Comparison of ENCODE assay signal across 8 cellular contexts in the genomic region with DNA sequence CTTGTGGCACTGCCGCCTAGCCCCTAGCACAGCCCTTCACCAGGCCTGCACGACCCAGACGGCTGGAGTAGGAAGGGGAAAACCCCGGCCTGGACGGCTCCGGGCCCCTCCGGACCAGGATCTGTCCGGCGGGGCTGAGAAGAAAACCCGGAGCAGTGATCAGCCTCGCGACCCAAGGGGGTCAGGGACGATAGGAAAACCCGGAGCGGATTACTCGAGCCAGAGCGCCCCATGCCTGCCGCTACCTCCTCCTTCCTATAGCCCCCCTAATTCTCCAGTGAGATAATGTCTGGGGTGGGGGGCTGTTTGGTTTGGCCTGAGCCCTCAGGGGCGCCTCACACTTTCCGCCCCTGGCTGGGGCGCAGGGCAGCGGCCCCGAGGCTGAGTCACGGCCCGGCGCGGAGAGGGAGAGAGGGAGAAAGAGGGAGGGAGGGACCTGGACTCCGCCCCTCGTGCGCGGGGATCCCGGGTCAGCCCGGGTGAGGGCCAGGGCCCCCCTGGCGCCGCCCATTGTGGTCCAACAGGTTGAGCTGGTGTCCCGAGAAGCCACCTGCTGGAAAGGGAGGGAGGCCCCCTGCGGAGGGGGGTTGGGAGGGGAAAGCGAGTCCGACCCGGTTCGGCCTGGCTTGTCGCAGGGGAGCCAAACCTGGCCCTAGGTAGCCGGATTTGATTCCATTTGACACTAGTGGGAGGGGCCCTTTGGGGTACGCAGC. TPM values are rescaled to one million over a fixed set of nuclear protein-coding genes. Genes with fewer than 3 reads are reported as not detected.
DNase-seq lines count a peak whose midpoint lies in the region; ATAC-seq and TF ChIP-seq lines count a peak whose summit lies in the region.

No MANE protein-coding gene starts in this region.

- H3K4me1 ChIP-seq in Peyer's patch (peaks cover 0 to 35% (median 23%) of the 10 kb centered on the region in 4 donors), muscle layer of colon (ENCODE audit: insufficient read depth, low read length) (peaks cover 26% of the 10 kb centered on the region)

- H3K9me3 ChIP-seq in Peyer's patch (no peaks in the 10 kb centered on the region), muscle layer of colon (ENCODE audit: low read length) (no peaks in the 10 kb centered on the region)

- H3K27ac Mint-ChIP-seq in Calu3 (ENCODE audit: unreplicated experiment), result peak overlapping the region; percentile 93
- H3K27ac Mint-ChIP-seq in activated T-cell treated with anti-CD3 and anti-CD28 coated beads, Interleukin-2, amount 50 U/mL, for 72 hours, result peak overlapping the region; percentile 86

- peak; percentile 95 to 98 for TF ChIP-seq POLR2A in Peyer's patch (IDR thresholded peaks at IDR 0.05)

- no peaks in the 10 kb centered on the region for H3K9me3 Mint-ChIP-seq in Calu3 (ENCODE audit: low read depth, unreplicated experiment)
- no peaks in the 10 kb centered on the region for H3K9me3 Mint-ChIP-seq in activated T-cell treated with anti-CD3 and anti-CD28 coated beads, Interleukin-2, amount 50 U/mL, for 72 hours

- CTCF ChIA-PET in Calu3 (lab: Charles Lee), result interaction anchor here (0.6 to 2.4 kb wide), 8 partner anchors 9 to 138 kb away, joined by 3 to 15 read pairs (median 4); a partner anchor contains a TSS

- TF ChIP-seq CTCF in Calu3 (IDR thresholded peaks at IDR 0.05; ENCODE audit: unreplicated experiment), result no peak
- peak in 3 of 6 experiments; percentile 25 to 38 (median 34) for TF ChIP-seq CTCF in Peyer's patch (IDR thresholded peaks at IDR 0.05)

- H3K4me1 Mint-ChIP-seq in Calu3 (ENCODE audit: low read depth, unreplicated experiment), result peaks cover 48% of the 10 kb centered on the region
- peaks cover 41% of the 10 kb centered on the region for H3K4me1 Mint-ChIP-seq in activated T-cell treated with anti-CD3 and anti-CD28 coated beads, Interleukin-2, amount 50 U/mL, for 72 hours (ENCODE audit: low read depth)

- peak; percentile 100 for DNase-seq in Calu3
- DNase-seq in KG1 (lab: John Stamatoyannopoulos, UW), result peak; percentile 93
- DNase-seq in Peyer's patch, result peak; percentile 84 to 99 (median 96)
- peak; percentile 94 to 96 for DNase-seq in activated T-cell treated with anti-CD3 and anti-CD28 coated beads, Interleukin-2, amount 50 U/mL, for 72 hours
- DNase-seq in stimulated activated CD8-positive, alpha-beta memory T cell treated with anti-CD3 and anti-CD28 coated beads, Interleukin-7, amount 100 ng/mL, for 24 hours (ENCODE audit: low read depth), result peak; percentile 62

- peaks cover 66% of the 10 kb centered on the region for H3K36me3 Mint-ChIP-seq in Calu3 (ENCODE audit: insufficient read depth, unreplicated experiment)
- peaks cover 11 to 13% of the 10 kb centered on the region in 2 donors for H3K36me3 Mint-ChIP-seq in activated T-cell treated with anti-CD3 and anti-CD28 coated beads, Interleukin-2, amount 50 U/mL, for 72 hours (ENCODE audit: insufficient read depth in 2 of 2)

- H3K36me3 ChIP-seq in Peyer's patch (no peaks in the 10 kb centered on the region), muscle layer of colon (ENCODE audit: insufficient read depth, low read length) (no peaks in the 10 kb centered on the region)

- peak overlapping the region; percentile 96 for H3K9ac ChIP-seq in muscle layer of colon (ENCODE audit: low read length)

- peak overlapping the region; percentile 94 to 99 (median 96) for H3K27ac ChIP-seq in Peyer's patch
- peak overlapping the region; percentile 98 for H3K27ac ChIP-seq in muscle layer of colon (ENCODE audit: low read depth, low read length)

- intact Hi-C loops in Calu3 (cut with micrococcal nuclease; ENCODE audit: unreplicated experiment), result loop anchor here (1.0 to 10.0 kb wide), 2 partner anchors 27 to 54 kb away; a partner anchor contains a TSS

- no TSS peak for BruUV-seq in Calu3 (replicated peaks; lab: Mats Ljungman, UMichigan)

- H3K4me3 ChIP-seq in Peyer's patch, result peak overlapping the region; percentile 70 to 91 (median 83)
- peak overlapping the region; percentile 86 to 97 for H3K4me3 ChIP-seq in muscle layer of colon (ENCODE audit: low read depth in 1 of 2, low read length in 2 of 2)

- H3K27me3 Mint-ChIP-seq in Calu3 (ENCODE audit: unreplicated experiment), result no peaks in the 10 kb centered on the region
- no peaks in the 10 kb centered on the region for H3K27me3 Mint-ChIP-seq in activated T-cell treated with anti-CD3 and anti-CD28 coated beads, Interleukin-2, amount 50 U/mL, for 72 hours (ENCODE audit: low read depth)

- ATAC-seq in GM21528 (IDR thresholded peaks at IDR 0.05; ENCODE audit: low FRiP score, unreplicated experiment) (peak; percentile 33), esophagus mucosa (peak; percentile 79)
- peak; percentile 61 to 62 for ATAC-seq in activated T-cell treated with anti-CD3 and anti-CD28 coated beads, Interleukin-2, amount 50 U/mL, for 72 hours (replicated peaks in 1 of 2)

- H3K4me3 Mint-ChIP-seq in Calu3 (ENCODE audit: low read depth, unreplicated experiment), result peak overlapping the region; percentile 94
- H3K4me3 Mint-ChIP-seq in activated T-cell treated with anti-CD3 and anti-CD28 coated beads, Interleukin-2, amount 50 U/mL, for 72 hours, result peak overlapping the region; percentile 94 to 98

- H3K27me3 ChIP-seq in Peyer's patch, result no peaks in the 10 kb centered on the region
- no peaks in the 10 kb centered on the region for H3K27me3 ChIP-seq in muscle layer of colon (ENCODE audit: control insufficient read depth in 1 of 2, insufficient read depth in 2 of 2, low read length in 2 of 2)

RNA-seq across cellular contexts. Expression of a gene that starts 1.7 kb away (rescaled TPM):
- 64.7 and 64.9 TPM in 2 replicates for total RNA-seq in Calu3 (2022)
- total RNA-seq in Peyer's patch, result 100 to 1,000 TPM in 3 of 4 donors, 10 to 100 TPM in 1; 35.5 to 412 (median 346) TPM
- 100 to 1,000 TPM; 129 to 141 TPM for total RNA-seq in activated T-cell treated with anti-CD3 and anti-CD28 coated beads, Interleukin-2, amount 50 U/mL, for 72 hours
- total RNA-seq in esophagus mucosa, result 132 TPM

RNA-seq across cellular contexts. Expression of a gene that starts 7.5 kb away (rescaled TPM):
- total RNA-seq in Calu3 (2022), result 1.1 and 1.5 TPM in 2 replicates
- not detected for total RNA-seq in Peyer's patch
- 1 to 10 TPM in 1 of 2 donors, under 1 TPM in 1; 0.65 to 2.3 TPM for total RNA-seq in activated T-cell treated with anti-CD3 and anti-CD28 coated beads, Interleukin-2, amount 50 U/mL, for 72 hours
- total RNA-seq in esophagus mucosa, result not detected

RNA-seq across cellular contexts. Expression of a gene that starts 17.7 kb away (rescaled TPM):
- total RNA-seq in Calu3 (2022) (74.3 and 75.1 TPM in 2 replicates), Peyer's patch (10 to 100 TPM; 29.7 to 50.3 (median 46.3) TPM), esophagus mucosa (29.6 TPM)
- total RNA-seq in activated T-cell treated with anti-CD3 and anti-CD28 coated beads, Interleukin-2, amount 50 U/mL, for 72 hours, result 10 to 100 TPM; 45.5 to 55.1 TPM

RNA-seq across cellular contexts. Expression of a gene that starts 26.4 kb away (rescaled TPM):
- total RNA-seq in Calu3 (2022) (182 and 230 TPM in 2 replicates), Peyer's patch (10 to 100 TPM; 20.3 to 39.1 (median 26.5) TPM), esophagus mucosa (74.5 TPM)
- 100 to 1,000 TPM; 251 to 304 TPM for total RNA-seq in activated T-cell treated with anti-CD3 and anti-CD28 coated beads, Interleukin-2, amount 50 U/mL, for 72 hours

RNA-seq across cellular contexts. Expression of a gene that starts 30.3 kb away (rescaled TPM):
- 73.5 and 77.5 TPM in 2 replicates for total RNA-seq in Calu3 (2022)
- 100 to 1,000 TPM in 2 of 4 donors, 10 to 100 TPM in 2; 56.9 to 150 (median 104) TPM for total RNA-seq in Peyer's patch
- 10 to 100 TPM; 55.8 to 58.6 TPM for total RNA-seq in activated T-cell treated with anti-CD3 and anti-CD28 coated beads, Interleukin-2, amount 50 U/mL, for 72 hours
- total RNA-seq in esophagus mucosa, result 68.0 TPM

Comparison
In these comparisons a context has a peak if more than half of its experiments do, and no peak if none do; other contexts are left out.
1. Peak in every context shown above with its lines: DNase-seq, ATAC-seq, H3K4me3 ChIP-seq and H3K27ac ChIP-seq.